18 cellular contexts compared by ENCODE assay signal in the genomic region with DNA sequence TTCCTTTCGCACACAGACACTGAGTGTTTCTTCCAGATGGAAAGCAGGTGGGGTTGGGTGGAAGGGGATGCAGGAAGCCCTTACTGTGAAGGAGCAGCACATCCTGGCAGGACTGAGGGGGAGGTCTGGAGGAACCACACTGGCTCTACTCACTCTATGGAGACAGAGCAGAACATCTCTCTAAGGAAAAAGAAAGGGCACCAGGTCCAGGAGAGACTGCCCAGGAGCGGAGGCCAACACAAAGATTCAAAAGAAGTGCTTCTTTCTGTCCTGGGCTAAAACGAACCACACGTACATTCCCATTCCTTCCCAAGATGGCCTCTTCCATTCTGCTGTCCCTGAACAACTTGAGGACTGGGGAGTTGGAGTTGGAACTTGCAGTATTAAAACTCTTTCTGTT.
"Had no signal": no experiment of that assay in that cellular context is flagged by ENCODE, and none has a peak within 500 bp of the region (broad histone marks: within the 10 kb centered on the region; RNA-seq: fewer than 3 reads in every experiment).

No MANE protein-coding gene starts in this region.

- H3K27ac Mint-ChIP-seq: activated CD4-positive, alpha-beta memory T cell treated with anti-CD3 and anti-CD28 coated beads for 36 hours; activated CD4-positive, alpha-beta T cell treated with anti-CD3 and anti-CD28 coated beads for 36 hours; activated naive CD4-positive, alpha-beta T cell treated with anti-CD3 and anti-CD28 coated beads, Interleukin-2, amount 50 U/mL, for 24 hours; nephron; stimulated activated naive CD8-positive, alpha-beta T cell treated with anti-CD3 and anti-CD28 coated beads, Interleukin-15, amount 100 ng/mL, for 72 hours had no signal

- H3K27me3 Mint-ChIP-seq: activated CD4-positive, alpha-beta memory T cell treated with anti-CD3 and anti-CD28 coated beads for 36 hours; activated CD4-positive, alpha-beta T cell treated with anti-CD3 and anti-CD28 coated beads for 36 hours; activated naive CD4-positive, alpha-beta T cell treated with anti-CD3 and anti-CD28 coated beads, Interleukin-2, amount 50 U/mL, for 24 hours had no signal

- H3K27me3 ChIP-seq: adrenal gland, right lobe of liver, testis had no signal

- H3K36me3 ChIP-seq: adrenal gland, right lobe of liver, WERI-Rb-1 had no signal

- H3K4me1 ChIP-seq: right lobe of liver, testis had no signal

- H3K9me3 Mint-ChIP-seq: activated CD4-positive, alpha-beta memory T cell treated with anti-CD3 and anti-CD28 coated beads for 36 hours; activated naive CD4-positive, alpha-beta T cell treated with anti-CD3 and anti-CD28 coated beads, Interleukin-2, amount 50 U/mL, for 24 hours; stimulated activated naive CD8-positive, alpha-beta T cell treated with anti-CD3 and anti-CD28 coated beads, Interleukin-15, amount 100 ng/mL, for 72 hours had no signal

- ATAC-seq: activated CD4-positive, alpha-beta T cell treated with anti-CD3 and anti-CD28 coated beads for 36 hours; psoas muscle; right lobe of liver; stimulated activated naive CD8-positive, alpha-beta T cell treated with anti-CD3 and anti-CD28 coated beads, Interleukin-15, amount 100 ng/mL, for 72 hours had no signal

- H3K4me3 ChIP-seq: adrenal gland, psoas muscle, right lobe of liver, smooth muscle cell had no signal

- H3K4me1 Mint-ChIP-seq: activated CD4-positive, alpha-beta T cell treated with anti-CD3 and anti-CD28 coated beads for 36 hours; activated naive CD4-positive, alpha-beta T cell treated with anti-CD3 and anti-CD28 coated beads, Interleukin-2, amount 50 U/mL, for 24 hours; nephron; stimulated activated naive CD8-positive, alpha-beta T cell treated with anti-CD3 and anti-CD28 coated beads, Interleukin-15, amount 100 ng/mL, for 72 hours had no signal

- DNase-seq: activated CD4-positive, alpha-beta memory T cell treated with anti-CD3 and anti-CD28 coated beads for 36 hours; activated CD4-positive, alpha-beta T cell treated with anti-CD3 and anti-CD28 coated beads for 36 hours; activated effector memory CD4-positive, alpha-beta T cell treated with anti-CD3 and anti-CD28 coated beads, Interleukin-2, amount 50 U/mL, for 16 hours; foreskin fibroblast; glutamatergic neuron; hypothalamus; mesenchymal stem cell; psoas muscle; right lobe of liver; stimulated activated naive CD8-positive, alpha-beta T cell treated with anti-CD3 and anti-CD28 coated beads, Interleukin-15, amount 100 ng/mL, for 72 hours; T-helper 1 cell; T1000; WERI-Rb-1 had no signal

- H3K4me3 Mint-ChIP-seq: activated CD4-positive, alpha-beta memory T cell treated with anti-CD3 and anti-CD28 coated beads for 36 hours; activated CD4-positive, alpha-beta T cell treated with anti-CD3 and anti-CD28 coated beads for 36 hours; activated naive CD4-positive, alpha-beta T cell treated with anti-CD3 and anti-CD28 coated beads, Interleukin-2, amount 50 U/mL, for 24 hours; nephron; stimulated activated naive CD8-positive, alpha-beta T cell treated with anti-CD3 and anti-CD28 coated beads, Interleukin-15, amount 100 ng/mL, for 72 hours had no signal

- H3K36me3 Mint-ChIP-seq: activated CD4-positive, alpha-beta memory T cell treated with anti-CD3 and anti-CD28 coated beads for 36 hours; activated naive CD4-positive, alpha-beta T cell treated with anti-CD3 and anti-CD28 coated beads, Interleukin-2, amount 50 U/mL, for 24 hours had no signal

- H3K27ac ChIP-seq: adrenal gland, psoas muscle, right lobe of liver, testis, WERI-Rb-1 had no signal
